Comparison of ENCODE assay signal across 8 cellular contexts in the genomic region with DNA sequence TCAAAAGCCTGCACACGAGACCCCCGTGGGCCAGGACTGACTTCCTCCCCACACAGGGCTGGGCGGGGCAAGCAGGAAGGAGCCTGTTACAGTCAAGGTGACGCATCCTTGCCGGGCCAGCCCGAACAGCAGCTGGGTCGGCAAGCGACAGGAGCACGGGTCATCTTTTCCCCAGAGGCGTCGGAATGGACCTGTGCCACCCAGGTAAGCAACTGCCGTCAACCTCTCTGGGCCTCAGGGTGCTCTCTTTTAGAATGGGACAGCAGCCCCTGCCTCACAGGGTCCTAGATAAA. TPM values are rescaled to one million over a fixed set of nuclear protein-coding genes. Genes with fewer than 3 reads are reported as not detected.
DNase-seq lines count a peak whose midpoint lies in the region; ATAC-seq, FAIRE-seq and TF ChIP-seq lines count a peak whose summit lies in the region.

A gene with protein sequence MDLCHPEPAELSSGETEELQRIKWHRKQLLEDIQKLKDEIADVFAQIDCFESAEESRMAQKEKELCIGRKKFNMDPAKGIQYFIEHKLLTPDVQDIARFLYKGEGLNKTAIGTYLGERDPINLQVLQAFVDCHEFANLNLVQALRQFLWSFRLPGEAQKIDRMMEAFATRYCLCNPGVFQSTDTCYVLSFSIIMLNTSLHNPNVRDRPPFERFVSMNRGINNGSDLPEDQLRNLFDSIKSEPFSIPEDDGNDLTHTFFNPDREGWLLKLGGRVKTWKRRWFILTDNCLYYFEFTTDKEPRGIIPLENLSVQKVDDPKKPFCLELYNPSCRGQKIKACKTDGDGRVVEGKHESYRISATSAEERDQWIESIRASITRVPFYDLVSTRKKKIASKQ (plus strand): TSS at position 124 of the 293 bp plus-strand sequence. CDS start 62 bp downstream, at position 186.

- TF ChIP-seq RAD21 in liver (IDR thresholded peaks at IDR 0.05) = no peak
- TF ChIP-seq RAD21 in HepG2 (CRISPR knock-in tag; IDR thresholded peaks at IDR 0.05) = no peak

- H3K27me3 Mint-ChIP-seq in dendritic cell treated with granulocyte-macrophage colony-stimulating factor and Interleukin-4, amounts not matched to agents 40 ng/mL and 50 ng/mL, for 4 days = no peaks in the 10 kb centered on the region
- peaks cover 12% of the 10 kb centered on the region for H3K27me3 Mint-ChIP-seq in chondrocyte (ENCODE audit: low read depth)

- TF ChIP-seq CTCF in liver (IDR thresholded peaks at IDR 0.05; ENCODE audit: low read depth, low read length, missing input control) = no peak
- no peak for TF ChIP-seq CTCF in HepG2 (CRISPR knock-in tag; IDR thresholded peaks at IDR 0.05)
- TF ChIP-seq CTCF in chondrocyte (IDR thresholded peaks at IDR 0.05) = no peak

- no peak within 1 kb of the TSS for H3K4me2 ChIP-seq in HepG2 (ENCODE audit: low read depth, low read length)

- DNase-seq in HepG2 (ENCODE audit: low spot score) (no peak), ecto neural progenitor cell (ENCODE audit: low spot score) (no peak), chondrocyte (ENCODE audit: low spot score) (no peak)
- DNase-seq in activated CD4-positive, alpha-beta T cell treated with anti-CD3 and anti-CD28 coated beads for 1 hour = peak; percentile 64

- H3K9me3 ChIP-seq in liver (ENCODE audit: control insufficient read depth in 4 of 4, low read length in 3 of 4) (no peaks in the 10 kb centered on the region), HepG2 (ENCODE audit: low read length) (no peaks in the 10 kb centered on the region)

- H3K4me3 ChIP-seq in liver (ENCODE audit: low read depth in 1 of 3, low read length in 3 of 3) (peak within 1 kb of the TSS; percentile 5 to 33 (median 13)), HepG2 (replicated peaks in 1 of 3; ENCODE audit: insufficient read depth in 1 of 3, low read depth in 2 of 3, low read length in 3 of 3) (no peak within 1 kb of the TSS), rectal smooth muscle tissue (ENCODE audit: low read length) (peak within 1 kb of the TSS; percentile 72)

- WGBS in liver = 39% methylated on average over 12 of the region's 12 CpGs
- 25% methylated on average over 12 of the region's 12 CpGs for WGBS in HepG2 (ENCODE audit: low lambda C conversion rate)

- peaks cover 54% of the 10 kb centered on the region for H3K36me3 Mint-ChIP-seq in dendritic cell treated with granulocyte-macrophage colony-stimulating factor and Interleukin-4, amounts not matched to agents 40 ng/mL and 50 ng/mL, for 4 days (ENCODE audit: low read depth)
- H3K36me3 Mint-ChIP-seq in chondrocyte (ENCODE audit: low read depth) = no peaks in the 10 kb centered on the region

- peak within 1 kb of the TSS; percentile 93 for H3K27ac Mint-ChIP-seq in dendritic cell treated with granulocyte-macrophage colony-stimulating factor and Interleukin-4, amounts not matched to agents 40 ng/mL and 50 ng/mL, for 4 days
- no peak within 1 kb of the TSS for H3K27ac Mint-ChIP-seq in chondrocyte (ENCODE audit: unreplicated experiment)

- H4K20me1 ChIP-seq in HepG2 (ENCODE audit: insufficient read depth, low read length) = no peaks in the 10 kb centered on the region

- no peak for TF ChIP-seq POLR2A in HepG2 (IDR thresholded peaks at IDR 0.05; ENCODE audit: insufficient read depth in 1 of 2, low read depth in 2 of 2, low read length in 2 of 2)

- no peak for TF ChIP-seq EP300 in HepG2 (IDR thresholded peaks at IDR 0.05; ENCODE audit: low read depth in 2 of 2, low read length in 2 of 2)
- no peak for TF ChIP-seq EP300 in HepG2 (CRISPR knock-in tag; IDR thresholded peaks at IDR 0.05; ENCODE audit: borderline replicate concordance)

- no peaks in the 10 kb centered on the region for H3K27me3 ChIP-seq in liver (ENCODE audit: control insufficient read depth in 4 of 4, insufficient read depth in 4 of 4, low read length in 3 of 4)
- H3K27me3 ChIP-seq in HepG2 (ENCODE audit: control insufficient read depth in 1 of 2, insufficient read depth in 2 of 2, low read length in 2 of 2) = peaks cover 4 to 26% of the 10 kb centered on the region in 2 experiments; a peak in 4 of 5 replicates
- no peaks in the 10 kb centered on the region for H3K27me3 ChIP-seq in rectal smooth muscle tissue (ENCODE audit: control insufficient read depth, insufficient read depth, low read length)

- POLR2A ChIA-PET in HepG2 (lab: Yijun Ruan, JAX) = no interaction called here

- in situ Hi-C loops in HepG2 (cut with HindIII; ENCODE audit: extremely low pct_ligation_motif_present, low pct_unique_long_range_greater_than_20kb) = no loop called here

- intact Hi-C loops in HepG2 (cut with micrococcal nuclease; ENCODE audit: unreplicated experiment) = no loop called here
- intact Hi-C loops in dendritic cell treated with granulocyte-macrophage colony-stimulating factor and Interleukin-4, amounts not matched to agents 40 ng/mL and 50 ng/mL, for 4 days (cut with micrococcal nuclease) = no loop called here

- no peaks in the 10 kb centered on the region for H3K9me3 Mint-ChIP-seq in dendritic cell treated with granulocyte-macrophage colony-stimulating factor and Interleukin-4, amounts not matched to agents 40 ng/mL and 50 ng/mL, for 4 days
- no peaks in the 10 kb centered on the region for H3K9me3 Mint-ChIP-seq in chondrocyte (ENCODE audit: low read depth)

- H3K4me1 Mint-ChIP-seq in dendritic cell treated with granulocyte-macrophage colony-stimulating factor and Interleukin-4, amounts not matched to agents 40 ng/mL and 50 ng/mL, for 4 days (ENCODE audit: low read depth) = peaks cover 87% of the 10 kb centered on the region
- H3K4me1 Mint-ChIP-seq in chondrocyte (ENCODE audit: low read depth) = peaks cover 13% of the 10 kb centered on the region

- H3K4me3 Mint-ChIP-seq in dendritic cell treated with granulocyte-macrophage colony-stimulating factor and Interleukin-4, amounts not matched to agents 40 ng/mL and 50 ng/mL, for 4 days = peak within 1 kb of the TSS; percentile 99
- no peak within 1 kb of the TSS for H3K4me3 Mint-ChIP-seq in chondrocyte (ENCODE audit: unreplicated experiment)

- H3K4me1 ChIP-seq in liver (ENCODE audit: control insufficient read depth in 4 of 4, insufficient read depth in 4 of 4, low read length in 3 of 4) (no peaks in the 10 kb centered on the region), HepG2 (ENCODE audit: insufficient read depth, low read length) (no peaks in the 10 kb centered on the region; the same call in 1 of the 2 replicates), rectal smooth muscle tissue (ENCODE audit: control insufficient read depth, insufficient read depth, low read length) (no peaks in the 10 kb centered on the region)

- BruUV-seq in HepG2 (replicated peaks; lab: Mats Ljungman, UMichigan) = no TSS peak

- CTCF ChIA-PET in HepG2 (lab: Yijun Ruan, JAX; ENCODE audit: low intra/inter-chr PET ratio, low total read pairs) = no interaction called here

- no peak for FAIRE-seq in HepG2 (lab: Jason Lieb, UNC)

- peak within 1 kb of the TSS; percentile 43 to 45 for H3K9ac ChIP-seq in liver (ENCODE audit: low read depth in 1 of 2, low read length in 2 of 2)
- H3K9ac ChIP-seq in HepG2 (ENCODE audit: insufficient read depth, low read depth, low read length) = no peak within 1 kb of the TSS
- peak within 1 kb of the TSS; percentile 68 for H3K9ac ChIP-seq in rectal smooth muscle tissue (ENCODE audit: low read length)

- no peak within 1 kb of the TSS for H2AFZ ChIP-seq in HepG2 (ENCODE audit: low read length)

- H3K79me2 ChIP-seq in HepG2 (ENCODE audit: insufficient read depth, low read length) = no peaks in the 10 kb centered on the region

- no peaks in the 10 kb centered on the region for H3K36me3 ChIP-seq in liver (ENCODE audit: control insufficient read depth in 4 of 4, insufficient read depth in 3 of 4, low read depth in 1 of 4, low read length in 3 of 4)
- H3K36me3 ChIP-seq in HepG2 (replicated peaks in 1 of 2; ENCODE audit: control insufficient read depth in 1 of 2, insufficient read depth in 2 of 2, low read length in 2 of 2) = no peaks in the 10 kb centered on the region
- H3K36me3 ChIP-seq in rectal smooth muscle tissue (ENCODE audit: control insufficient read depth, insufficient read depth, low read length) = no peaks in the 10 kb centered on the region

- ATAC-seq in HepG2 = no peak
- ATAC-seq in HG03025 (IDR thresholded peaks at IDR 0.05; ENCODE audit: low FRiP score, unreplicated experiment) = no peak

- peak within 1 kb of the TSS; percentile 15 to 51 for H3K27ac ChIP-seq in liver (ENCODE audit: low read depth in 1 of 2, low read length in 2 of 2)
- H3K27ac ChIP-seq in HepG2 (ENCODE audit: extremely low read length, insufficient read depth, low read length) = no peak within 1 kb of the TSS
- H3K27ac ChIP-seq in rectal smooth muscle tissue (ENCODE audit: low read depth, low read length) = no peak within 1 kb of the TSS

TF ChIP-seq in liver, 16 proteins besides CTCF, POLR2A, EP300 and RAD21 (continues in another document):
- TF ChIP-seq HNF4G (IDR thresholded peaks at IDR 0.05) (no peak), FOXA1 (IDR thresholded peaks at IDR 0.05) (no peak), TAF1 (conservative IDR thresholded peaks at IDR 0.05) (no peak)

TF ChIP-seq in HepG2, 621 proteins besides CTCF, POLR2A, EP300 and RAD21 (continues in another document):
- no peak for TF ChIP-seq ARNT2 (CRISPR knock-in tag; IDR thresholded peaks at IDR 0.05; ENCODE audit: low read depth)

RNA-seq across cellular contexts. Expression of the gene that starts here (rescaled TPM):
- total RNA-seq in liver (1 to 10 TPM; 9.1 to 9.9 TPM), HepG2 (2016; rRNA removed; fragmentation: Illumina TruSeq; extraction: Trizol) (not detected in 2 replicates), chondrocyte (not detected in 3 replicates)
- polyA plus RNA-seq in liver (1 to 10 TPM; 1.9 to 2.6 TPM), HepG2 (2011; rRNA removed) (not detected in 2 replicates)
- not detected in 2 replicates for total RNA-seq in HepG2 (2016; cell fraction: cytosol; rRNA removed; fragmentation: Illumina TruSeq; extraction: Trizol; ENCODE audit: low read depth)
- not detected in 2 replicates for total RNA-seq in HepG2 (2016; cell fraction: insoluble cytoplasmic fraction; rRNA removed; fragmentation: Illumina TruSeq; extraction: Trizol)
- not detected in 2 replicates for total RNA-seq in HepG2 (2016; cell fraction: membrane; rRNA removed; fragmentation: Illumina TruSeq; extraction: Trizol)
- total RNA-seq in HepG2 (2016; cell fraction: nucleus; rRNA removed; fragmentation: Illumina TruSeq; extraction: Trizol) = not detected in 2 replicates
- polyA plus RNA-seq in HepG2 (2011; cell fraction: cytosol; rRNA removed) = 0.01 and 0.03 TPM in 2 replicates
- 0.05 and 0.11 TPM in 2 replicates for polyA plus RNA-seq in HepG2 (2011; cell fraction: nucleus; rRNA removed)
- not detected in 2 replicates for polyA plus RNA-seq in HepG2 (2012)
- not detected in 2 replicates for polyA plus RNA-seq in HepG2 (2016; cell fraction: cytosol; fragmentation: Illumina TruSeq; extraction: Trizol; ENCODE audit: low read depth)
- polyA plus RNA-seq in HepG2 (2016; cell fraction: insoluble cytoplasmic fraction; fragmentation: Illumina TruSeq; extraction: Trizol; ENCODE audit: low read depth) = not detected in 2 replicates
- polyA plus RNA-seq in HepG2 (2016; cell fraction: membrane; fragmentation: Illumina TruSeq; extraction: Trizol; ENCODE audit: low read depth) = not detected in 2 replicates
- not detected in 2 replicates for polyA plus RNA-seq in HepG2 (2016; cell fraction: nucleus; fragmentation: Illumina TruSeq; extraction: Trizol; ENCODE audit: insufficient read depth, low read depth)
- polyA minus RNA-seq in HepG2 (2011; rRNA and poly(A)+ RNA removed; ENCODE audit: low replicate concordance) = not detected in 2 replicates
- polyA minus RNA-seq in HepG2 (2011; cell fraction: cytosol; rRNA and poly(A)+ RNA removed) = not detected in 2 replicates
- not detected in 2 replicates for polyA minus RNA-seq in HepG2 (2011; cell fraction: nucleus; rRNA and poly(A)+ RNA removed)

Comparison
In these comparisons a context has a peak if more than half of its experiments do, and no peak if none do; other contexts are left out.
1. H3K27ac ChIP-seq: peak in liver (2 of 2); none in HepG2 (single experiment) and rectal smooth muscle tissue (single experiment).
2. H3K4me3 ChIP-seq: peak in liver (3 of 3) and rectal smooth muscle tissue (single experiment); none in HepG2 (0 of 3).